Comparison of ENCODE assay signal across 15 cellular contexts in the genomic region with DNA sequence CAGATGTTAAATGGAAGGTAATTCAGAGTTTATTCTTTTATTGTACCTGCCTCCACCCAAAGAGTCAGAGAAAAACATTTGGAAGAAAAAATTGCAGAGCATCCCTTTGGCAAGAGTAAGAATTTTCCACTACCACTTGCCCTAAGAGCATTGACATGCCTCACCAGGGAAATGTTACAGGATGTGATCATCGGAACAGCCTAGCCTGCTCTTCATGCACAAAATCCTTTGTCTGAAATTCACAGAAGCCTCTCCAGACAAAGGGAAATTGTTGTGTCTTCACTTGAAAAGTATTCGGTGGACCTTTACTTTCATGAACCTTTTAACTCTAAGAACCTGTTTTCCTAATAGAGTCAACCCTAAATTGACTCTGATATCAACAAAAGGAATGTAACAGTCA. TPM values are rescaled to one million over a fixed set of nuclear protein-coding genes. Genes with fewer than 3 reads are reported as not detected.
DNase-seq lines count a peak whose midpoint lies in the region; ATAC-seq and TF ChIP-seq lines count a peak whose summit lies in the region.
"Had no signal": no experiment of that assay in that cellular context is flagged by ENCODE, and none has a peak within 500 bp of the region (broad histone marks: within the 10 kb centered on the region; RNA-seq: fewer than 3 reads in every experiment).

No MANE protein-coding gene starts in this region.

- DNase-seq in GM03348 (ENCODE audit: low spot score) (peak; percentile 48), ascending aorta (ENCODE audit: low spot score in 2 of 2) (no peak), pons (ENCODE audit: low spot score) (peak; percentile 73), mucosa of gallbladder (ENCODE audit: low spot score) (no peak), DMS153 treated with DMSO at 0.1 percent for 48 hours (lab: John Stamatoyannopoulos, UW; ENCODE audit: unreplicated experiment) (no peak), NCI-H526 (lab: John Stamatoyannopoulos, UW) (no peak)
- DNase-seq: activated CD4-positive, alpha-beta T cell treated with anti-CD3 and anti-CD28 coated beads, Interleukin-2, amount 10 ng/mL, durations not matched to agents 7 days and 5 days; activated naive CD4-positive, alpha-beta T cell treated with anti-CD3 and anti-CD28 coated beads, Interleukin-2, amount 50 U/mL, for 16 hours; HCEC 1CT; NCI-H2227 treated with DMSO at 0.1 percent for 48 hours had no signal

- WGBS in gastroesophageal sphincter (ENCODE audit: low coverage in 1 of 2), 2 donors: 0 to 24% methylated on average over 2 of the region's 2 CpGs

- H3K9me3 ChIP-seq in ascending aorta: no peaks in the 10 kb centered on the region
- no peaks in the 10 kb centered on the region for H3K9me3 ChIP-seq in gastroesophageal sphincter

- ATAC-seq in gastroesophageal sphincter (no peak), HG03175 (IDR thresholded peaks at IDR 0.05; ENCODE audit: unreplicated experiment) (no peak)

- no peak for TF ChIP-seq CTCF in ascending aorta (IDR thresholded peaks at IDR 0.05)
- no peak for TF ChIP-seq CTCF in gastroesophageal sphincter (IDR thresholded peaks at IDR 0.05)

- intact Hi-C loops in ascending aorta (cut with DNase I): loop anchor here (10.0 kb wide), 1 partner anchor 213 kb away; no protein-coding TSS in a partner anchor

- H3K4me3 ChIP-seq in ascending aorta: no peak overlapping the region
- no peak overlapping the region for H3K4me3 ChIP-seq in gastroesophageal sphincter
- H3K4me3 ChIP-seq: lung had no signal

- H3K4me1 ChIP-seq in ascending aorta (peaks cover 6 to 30% of the 10 kb centered on the region in 2 donors), gastroesophageal sphincter (peaks cover 5 to 76% (median 17%) of the 10 kb centered on the region in 3 donors)

- H3K27ac ChIP-seq in ascending aorta (peak overlapping the region; percentile 39 to 77), gastroesophageal sphincter (peak overlapping the region; percentile 70 to 75 (median 72))
- H3K27ac ChIP-seq: C4-2B, KMS-11 had no signal

- H3K36me3 ChIP-seq in ascending aorta (peaks cover 17 to 19% of the 10 kb centered on the region in 2 donors), gastroesophageal sphincter (peaks cover 0 to 10% of the 10 kb centered on the region in 2 donors)

- H3K27me3 ChIP-seq in ascending aorta (no peaks in the 10 kb centered on the region), gastroesophageal sphincter (no peaks in the 10 kb centered on the region)

- no peak for TF ChIP-seq POLR2A in gastroesophageal sphincter (IDR thresholded peaks at IDR 0.05)

- no peak for TF ChIP-seq EP300 in gastroesophageal sphincter (IDR thresholded peaks at IDR 0.05)

RNA-seq across cellular contexts. Expression of a gene that starts 36.9 kb away (rescaled TPM):
- total RNA-seq in ascending aorta (185 TPM), gastroesophageal sphincter (100 to 1,000 TPM; 118 to 233 (median 163) TPM), mucosa of gallbladder (248 TPM)

Comparison
In these comparisons a context has a peak if more than half of its experiments do, and no peak if none do; other contexts are left out.
1. DNase-seq: peak in GM03348 (single experiment) and pons (single experiment); none in ascending aorta (0 of 2), mucosa of gallbladder (single experiment), DMS153 treated with DMSO at 0.1 percent for 48 hours (single experiment) and NCI-H526 (0 of 2).